In the genomic region with DNA sequence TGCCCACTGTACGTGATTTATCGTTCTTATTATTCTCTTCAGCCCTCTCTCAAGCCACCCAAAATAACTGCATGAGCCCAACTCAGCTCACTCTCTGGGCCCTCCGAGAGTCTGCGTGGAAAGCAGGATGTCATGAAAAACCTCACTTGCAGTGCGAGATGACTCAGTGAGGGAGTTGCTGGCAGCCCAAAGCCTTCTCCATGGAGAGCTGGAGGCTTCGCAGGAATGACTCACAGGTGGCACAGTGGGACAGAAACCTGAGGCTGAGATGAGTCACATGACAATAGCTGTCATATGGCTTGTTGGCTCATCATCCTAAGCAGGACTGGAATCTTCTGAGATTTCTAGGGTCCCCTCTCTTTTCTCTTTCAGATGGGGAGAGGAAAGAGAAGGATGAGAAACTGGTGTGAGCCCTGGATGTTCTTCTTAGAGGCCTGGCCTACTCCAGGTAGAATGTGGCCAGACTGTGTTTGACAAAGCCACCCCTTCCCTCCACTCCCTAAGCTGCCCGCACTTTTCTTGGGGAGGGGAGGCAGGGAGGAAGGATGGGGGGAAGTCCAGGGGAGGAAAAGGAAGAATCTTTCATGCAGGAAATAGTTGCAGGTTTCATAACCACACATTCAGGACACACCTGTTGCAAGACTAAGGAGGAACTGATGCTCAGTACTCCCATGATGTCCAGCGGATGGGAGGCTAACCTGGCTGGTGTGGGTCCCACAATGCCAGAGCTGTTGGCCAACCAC, we compare ENCODE assay signal across 8 cellular contexts.
DNase-seq lines count a peak whose midpoint lies in the region; ATAC-seq lines count a peak whose summit lies in the region.

No MANE protein-coding gene starts in this region.

- peak; percentile 80 for DNase-seq in activated CD4-positive, alpha-beta T cell treated with anti-CD3 and anti-CD28 coated beads for 48 hours
- no peak for DNase-seq in activated CD4-positive, alpha-beta T cell treated with anti-CD3 and anti-CD28 coated beads for 4 hours
- DNase-seq in activated CD4-positive, alpha-beta memory T cell treated with anti-CD3 and anti-CD28 coated beads, Interleukin-2, amount 10 ng/mL, durations not matched to agents 7 days and 5 days, result peak; percentile 52
- DNase-seq in iPS-NIHi7 (ENCODE audit: extremely low spot score), result peak; percentile 68
- DNase-seq in stimulated activated naive CD8-positive, alpha-beta T cell treated with anti-CD3 and anti-CD28 coated beads, Interleukin-15, amount 100 ng/mL, for 72 hours, result peak in 1 of 2 donors; percentile 44
- DNase-seq in NCI-H748 (lab: John Stamatoyannopoulos, UW; ENCODE audit: unreplicated experiment), result no peak

- CTCF ChIA-PET in activated CD4-positive, alpha-beta memory T cell treated with anti-CD3 and anti-CD28 coated beads, Interleukin-2, amount 10 ng/mL, durations not matched to agents 7 days and 5 days (lab: Charles Lee), result no interaction called here

- H3K36me3 Mint-ChIP-seq in activated CD4-positive, alpha-beta memory T cell treated with anti-CD3 and anti-CD28 coated beads, Interleukin-2, amount 10 ng/mL, durations not matched to agents 7 days and 5 days (ENCODE audit: low read depth), result no peaks in the 10 kb centered on the region

- no peak overlapping the region for H3K4me3 Mint-ChIP-seq in activated CD4-positive, alpha-beta memory T cell treated with anti-CD3 and anti-CD28 coated beads, Interleukin-2, amount 10 ng/mL, durations not matched to agents 7 days and 5 days
- H3K4me3 Mint-ChIP-seq in stimulated activated naive CD8-positive, alpha-beta T cell treated with anti-CD3 and anti-CD28 coated beads, Interleukin-15, amount 100 ng/mL, for 72 hours, result no peak overlapping the region

- ATAC-seq in stimulated activated naive CD8-positive, alpha-beta T cell treated with anti-CD3 and anti-CD28 coated beads, Interleukin-15, amount 100 ng/mL, for 72 hours, result peak; percentile 85
- no peak for ATAC-seq in HG02938 (IDR thresholded peaks at IDR 0.05; ENCODE audit: unreplicated experiment)
- ATAC-seq in GM21447 (IDR thresholded peaks at IDR 0.05; ENCODE audit: unreplicated experiment), result no peak

- peaks cover 14% of the 10 kb centered on the region for H3K4me1 Mint-ChIP-seq in activated CD4-positive, alpha-beta memory T cell treated with anti-CD3 and anti-CD28 coated beads, Interleukin-2, amount 10 ng/mL, durations not matched to agents 7 days and 5 days
- H3K4me1 Mint-ChIP-seq in stimulated activated naive CD8-positive, alpha-beta T cell treated with anti-CD3 and anti-CD28 coated beads, Interleukin-15, amount 100 ng/mL, for 72 hours, result peaks cover 8% of the 10 kb centered on the region

- no peak overlapping the region for H3K27ac Mint-ChIP-seq in activated CD4-positive, alpha-beta memory T cell treated with anti-CD3 and anti-CD28 coated beads, Interleukin-2, amount 10 ng/mL, durations not matched to agents 7 days and 5 days
- peak overlapping the region in 1 of 2 donors; percentile 79 for H3K27ac Mint-ChIP-seq in stimulated activated naive CD8-positive, alpha-beta T cell treated with anti-CD3 and anti-CD28 coated beads, Interleukin-15, amount 100 ng/mL, for 72 hours

- POLR2A ChIA-PET in activated CD4-positive, alpha-beta memory T cell treated with anti-CD3 and anti-CD28 coated beads, Interleukin-2, amount 10 ng/mL, durations not matched to agents 7 days and 5 days (lab: Charles Lee), result interaction anchor here (1.1 kb wide), 1 partner anchor 13 kb away, joined by 3 read pairs; no protein-coding TSS in a partner anchor

- H3K9me3 Mint-ChIP-seq in activated CD4-positive, alpha-beta memory T cell treated with anti-CD3 and anti-CD28 coated beads, Interleukin-2, amount 10 ng/mL, durations not matched to agents 7 days and 5 days, result no peaks in the 10 kb centered on the region
- H3K9me3 Mint-ChIP-seq in stimulated activated naive CD8-positive, alpha-beta T cell treated with anti-CD3 and anti-CD28 coated beads, Interleukin-15, amount 100 ng/mL, for 72 hours, result no peaks in the 10 kb centered on the region

- H3K27me3 Mint-ChIP-seq in activated CD4-positive, alpha-beta memory T cell treated with anti-CD3 and anti-CD28 coated beads, Interleukin-2, amount 10 ng/mL, durations not matched to agents 7 days and 5 days, result peaks cover 8% of the 10 kb centered on the region
- peaks cover 5% of the 10 kb centered on the region for H3K27me3 Mint-ChIP-seq in stimulated activated naive CD8-positive, alpha-beta T cell treated with anti-CD3 and anti-CD28 coated beads, Interleukin-15, amount 100 ng/mL, for 72 hours

Comparison
In these comparisons a context has a peak if more than half of its experiments do, and no peak if none do; other contexts are left out.
1. DNase-seq: peak in activated CD4-positive, alpha-beta T cell treated with anti-CD3 and anti-CD28 coated beads for 48 hours (single experiment), activated CD4-positive, alpha-beta memory T cell treated with anti-CD3 and anti-CD28 coated beads, Interleukin-2, amount 10 ng/mL, durations not matched to agents 7 days and 5 days (single experiment) and iPS-NIHi7 (single experiment); none in activated CD4-positive, alpha-beta T cell treated with anti-CD3 and anti-CD28 coated beads for 4 hours (0 of 2) and NCI-H748 (single experiment).